ENCODE assay signal across 6 cellular contexts in genomic region chr3:40477671-40478070, GRCh38. TPM values are rescaled to one million over a fixed set of nuclear protein-coding genes. Genes with fewer than 3 reads are reported as not detected.
DNase-seq lines count a peak whose midpoint lies in the region; TF ChIP-seq lines count a peak whose summit lies in the region.

No MANE protein-coding gene starts in this region.

- peaks cover 13% of the 10 kb centered on the region for H3K4me1 ChIP-seq in suprapubic skin

- CTCF ChIA-PET in activated naive CD4-positive, alpha-beta T cell treated with anti-CD3 and anti-CD28 coated beads for 36 hours (lab: Charles Lee): interaction anchor here (1.1 to 2.2 kb wide), 2 partner anchors 28 to 109 kb away, joined by 3 to 5 read pairs; partner anchors contain the start of gene ZNF620

- peaks cover 26% of the 10 kb centered on the region for H3K36me3 ChIP-seq in suprapubic skin

- peaks cover 10% of the 10 kb centered on the region for H3K4me1 Mint-ChIP-seq in activated naive CD4-positive, alpha-beta T cell treated with anti-CD3 and anti-CD28 coated beads for 36 hours (ENCODE audit: low read depth)

- no peak overlapping the region for H3K27ac ChIP-seq in suprapubic skin

- DNase-seq in activated naive CD4-positive, alpha-beta T cell treated with anti-CD3 and anti-CD28 coated beads for 36 hours: no peak
- no peak for DNase-seq in activated naive CD4-positive, alpha-beta T cell treated with Interleukin-2 at 50 U/mL for 16 hours
- DNase-seq in fibroblast of villous mesenchyme (ENCODE audit: low read depth): no peak
- no peak for DNase-seq in suprapubic skin (ENCODE audit: low spot score in 2 of 2)
- no peak for DNase-seq in NCI-H345 treated with DMSO at 0.1 percent for 48 hours (lab: John Stamatoyannopoulos, UW; ENCODE audit: unreplicated experiment)
- DNase-seq in KBM-7: no peak

- H3K27ac Mint-ChIP-seq in activated naive CD4-positive, alpha-beta T cell treated with anti-CD3 and anti-CD28 coated beads for 36 hours: no peak overlapping the region

- no peak for TF ChIP-seq EP300 in suprapubic skin (IDR thresholded peaks at IDR 0.05)

- in situ Hi-C loops in KBM-7 (cut with MboI; ENCODE audit: low pct_unique_long_range_greater_than_20kb, low sequenced_read_pairs): no loop called here

- H3K27me3 ChIP-seq in suprapubic skin: no peaks in the 10 kb centered on the region

- TF ChIP-seq CTCF in fibroblast of villous mesenchyme (IDR thresholded peaks at IDR 0.05; ENCODE audit: insufficient read depth, low read depth, low read length) (no peak), suprapubic skin (IDR thresholded peaks at IDR 0.05) (no peak)

- H3K9me3 ChIP-seq in suprapubic skin: no peaks in the 10 kb centered on the region

- TF ChIP-seq POLR2A in suprapubic skin (IDR thresholded peaks at IDR 0.05): no peak

- H3K4me3 ChIP-seq in fibroblast of villous mesenchyme (ENCODE audit: low read depth, low read length) (peak overlapping the region; percentile 79), suprapubic skin (peak overlapping the region; percentile 93)

- intact Hi-C loops in activated naive CD4-positive, alpha-beta T cell treated with anti-CD3 and anti-CD28 coated beads for 36 hours (cut with micrococcal nuclease): loop anchor here (1.0 to 2.0 kb wide), 3 partner anchors 25 to 47 kb away; partner anchors contain the start of gene ZNF621

- no peaks in the 10 kb centered on the region for H3K9me3 Mint-ChIP-seq in activated naive CD4-positive, alpha-beta T cell treated with anti-CD3 and anti-CD28 coated beads for 36 hours

- peaks cover 9% of the 10 kb centered on the region for H3K36me3 Mint-ChIP-seq in activated naive CD4-positive, alpha-beta T cell treated with anti-CD3 and anti-CD28 coated beads for 36 hours (ENCODE audit: low read depth)

- 39% methylated on average over 4 of the region's 4 CpGs for WGBS in suprapubic skin

- no peaks in the 10 kb centered on the region for H3K27me3 Mint-ChIP-seq in activated naive CD4-positive, alpha-beta T cell treated with anti-CD3 and anti-CD28 coated beads for 36 hours (ENCODE audit: low read depth)

- peak overlapping the region; percentile 84 for H3K4me3 Mint-ChIP-seq in activated naive CD4-positive, alpha-beta T cell treated with anti-CD3 and anti-CD28 coated beads for 36 hours

RNA-seq across cellular contexts. Expression of gene ZNF619, which starts 0.7 kb away (rescaled TPM):
- 1 to 10 TPM; 4.2 to 4.7 TPM for total RNA-seq in activated naive CD4-positive, alpha-beta T cell treated with anti-CD3 and anti-CD28 coated beads for 36 hours
- 3.9 and 5.2 TPM in 2 replicates for total RNA-seq in fibroblast of villous mesenchyme
- 10 to 100 TPM in 1 of 4 donors, 1 to 10 TPM in 3; 4.1 to 10.4 (median 6.1) TPM for total RNA-seq in suprapubic skin

RNA-seq across cellular contexts. Expression of gene RPL14, which starts 20.5 kb away (rescaled TPM):
- total RNA-seq in activated naive CD4-positive, alpha-beta T cell treated with anti-CD3 and anti-CD28 coated beads for 36 hours: 1,000 to 10,000 TPM; 3,841 to 3,850 TPM
- total RNA-seq in fibroblast of villous mesenchyme (156 and 209 TPM in 2 replicates), suprapubic skin (100 to 1,000 TPM; 428 to 617 (median 466) TPM)

RNA-seq across cellular contexts. Expression of gene ZNF620, which starts 28.2 kb away (rescaled TPM):
- total RNA-seq in activated naive CD4-positive, alpha-beta T cell treated with anti-CD3 and anti-CD28 coated beads for 36 hours: 1 to 10 TPM; 2.3 TPM
- total RNA-seq in fibroblast of villous mesenchyme (0.86 and 0.97 TPM in 2 replicates), suprapubic skin (1 to 10 TPM in 3 of 4 donors, under 1 TPM in 1; 0.60 to 2.9 (median 1.6) TPM)

RNA-seq across cellular contexts. Expression of gene ZNF621, which starts 47.1 kb away (rescaled TPM):
- 10 to 100 TPM; 16.4 to 17.7 TPM for total RNA-seq in activated naive CD4-positive, alpha-beta T cell treated with anti-CD3 and anti-CD28 coated beads for 36 hours
- 18.0 and 19.0 TPM in 2 replicates for total RNA-seq in fibroblast of villous mesenchyme
- total RNA-seq in suprapubic skin: 10 to 100 TPM in 3 of 4 donors, 1 to 10 TPM in 1; 9.5 to 29.0 (median 14.6) TPM

Comparison
In these comparisons a context has a peak if more than half of its experiments do, and no peak if none do; other contexts are left out.
1. RNA of gene RPL14, which starts 20.5 kb away (total RNA-seq): 3,841 to 3,850 TPM in activated naive CD4-positive, alpha-beta T cell treated with anti-CD3 and anti-CD28 coated beads for 36 hours; 428 to 617 TPM in suprapubic skin and 156 to 209 TPM in fibroblast of villous mesenchyme; every median in the first group is over 4 times any median in the second.